19 cellular contexts compared by ENCODE assay signal in genomic region chr5:124457101-124457500, GRCh38.
A peak's percentile ranks its signal among the peaks of the same experiment; 100 is the strongest.
DNase-seq lines count a peak whose midpoint lies in the region; ATAC-seq and TF ChIP-seq lines count a peak whose summit lies in the region.
"Had no signal": no experiment of that assay in that cellular context is flagged by ENCODE, and none has a peak within 500 bp of the region (broad histone marks: within the 10 kb centered on the region; RNA-seq: fewer than 3 reads in every experiment).

No MANE protein-coding gene starts in this region.

- no peaks in the 10 kb centered on the region for H3K36me3 ChIP-seq in right lobe of liver
- H3K36me3 ChIP-seq: HAP-1 had no signal

- ATAC-seq in GM18907 (IDR thresholded peaks at IDR 0.05; ENCODE audit: unreplicated experiment): no peak
- ATAC-seq in right lobe of liver: no peak
- ATAC-seq: T-cell had no signal

- no peak for TF ChIP-seq POLR2A in right lobe of liver (IDR thresholded peaks at IDR 0.05)

- no peaks in the 10 kb centered on the region for H3K27me3 ChIP-seq in right lobe of liver

- no peak for TF ChIP-seq CTCF in right lobe of liver (IDR thresholded peaks at IDR 0.05)

- WGBS in right lobe of liver (ENCODE audit: insufficient coverage, low coverage, low lambda C conversion rate, missing lambda C conversion rate): 77% methylated on average over 4 of the region's 5 CpGs

- intact Hi-C loops in right lobe of liver (cut with DNase I): no loop called here

- H3K27ac ChIP-seq in right lobe of liver: no peak overlapping the region

- no peaks in the 10 kb centered on the region for H3K9me3 ChIP-seq in right lobe of liver
- H3K9me3 ChIP-seq: HAP-1, SK-N-SH had no signal

- DNase-seq in COR-L47 (lab: John Stamatoyannopoulos, UW) (peak; percentile 25), NCI-H146 treated with DMSO at 0.1 percent for 48 hours (lab: John Stamatoyannopoulos, UW; ENCODE audit: unreplicated experiment) (peak; percentile 58), cerebellar cortex (ENCODE audit: low spot score) (peak; percentile 57), retina (peak; percentile 29), NCI-H524 treated with DMSO at 0.1 percent for 48 hours (lab: John Stamatoyannopoulos, UW) (no peak), right lobe of liver (no peak)
- DNase-seq: CD8-positive, alpha-beta memory T cell; GDM1; NCI-H1105 treated with DMSO at 0.1 percent for 48 hours; NCI-H2029 treated with DMSO at 0.1 percent for 48 hours; NCI-H2171; NCI-H526 treated with DMSO at 0.1 percent for 48 hours; NK-92 treated with Interleukin-12 subunit alpha and Interleukin-12 subunit beta, amount 100 ng/mL, for 24 hours; OCI-M1; SHP77; SK-N-SH; T-cell had no signal

- H3K4me3 ChIP-seq in right lobe of liver: no peak overlapping the region
- H3K4me3 ChIP-seq: HAP-1 had no signal

- H3K4me1 ChIP-seq in right lobe of liver: no peaks in the 10 kb centered on the region

Comparison
In these comparisons a context has a peak if more than half of its experiments do, and no peak if none do; other contexts are left out.
1. DNase-seq: peak in COR-L47 (single experiment), NCI-H146 treated with DMSO at 0.1 percent for 48 hours (single experiment), cerebellar cortex (single experiment) and retina (single experiment); none in NCI-H524 treated with DMSO at 0.1 percent for 48 hours (single experiment) and right lobe of liver (0 of 3).